21 cellular contexts compared by ENCODE assay signal in genomic region chr11:73346186-73346935, GRCh38. TPM values are rescaled to one million over a fixed set of nuclear protein-coding genes. Genes with fewer than 3 reads are reported as not detected.
"Had no signal": no experiment of that assay in that cellular context is flagged by ENCODE, and none has a peak within 500 bp of the region (broad histone marks: within the 10 kb centered on the region; RNA-seq: fewer than 3 reads in every experiment).

No MANE protein-coding gene starts in this region.

- ATAC-seq: activated CD4-positive, alpha-beta T cell treated with anti-CD3 and anti-CD28 coated beads for 36 hours; activated T-cell treated with anti-CD3 and anti-CD28 coated beads, Interleukin-2, amount 50 U/mL, for 72 hours had no signal

- H3K9me3 Mint-ChIP-seq: activated T-cell treated with anti-CD3 and anti-CD28 coated beads, Interleukin-2, amount 50 U/mL, for 72 hours; central memory CD8-positive, alpha-beta T cell; dendritic cell treated with granulocyte-macrophage colony-stimulating factor and Interleukin-4, amounts not matched to agents 40 ng/mL and 50 ng/mL, for 4 days; nephron had no signal

- H3K27me3 ChIP-seq: neutrophil, right atrium auricular region, spleen had no signal

- H3K4me1 Mint-ChIP-seq: central memory CD8-positive, alpha-beta T cell had no signal

- H3K27me3 Mint-ChIP-seq: activated CD4-positive, alpha-beta T cell treated with anti-CD3 and anti-CD28 coated beads for 36 hours; activated naive CD8-positive, alpha-beta T cell had no signal

- H3K4me3 Mint-ChIP-seq: activated CD4-positive, alpha-beta T cell treated with anti-CD3 and anti-CD28 coated beads for 36 hours; activated naive CD8-positive, alpha-beta T cell; activated T-cell treated with anti-CD3 and anti-CD28 coated beads, Interleukin-2, amount 50 U/mL, for 72 hours; central memory CD8-positive, alpha-beta T cell; dendritic cell treated with granulocyte-macrophage colony-stimulating factor and Interleukin-4, amounts not matched to agents 40 ng/mL and 50 ng/mL, for 4 days; nephron had no signal

- DNase-seq: activated CD4-positive, alpha-beta T cell treated with anti-CD3 and anti-CD28 coated beads for 36 hours; activated CD4-positive, alpha-beta T cell treated with anti-CD3 and anti-CD28 coated beads, Interleukin-2, amount 50 U/mL, for 4 hours; activated CD4-positive, CD25-positive, alpha-beta regulatory T cell; activated effector memory CD4-positive, alpha-beta T cell treated with Interleukin-2 at 50 U/mL for 16 hours; activated naive CD4-positive, alpha-beta T cell treated with Interleukin-2 at 50 U/mL for 16 hours; activated T-cell treated with anti-CD3 and anti-CD28 coated beads for 4 hours; activated T-cell treated with anti-CD3 and anti-CD28 coated beads, Interleukin-2, amount 50 U/mL, for 72 hours; aorta; islet precursor cell; mammary epithelial cell; spleen; stimulated activated naive CD4-positive, alpha-beta T cell treated with Interleukin-2 at 50 U/mL for 16 hours; trophoblast cell had no signal

- H3K36me3 Mint-ChIP-seq: activated naive CD8-positive, alpha-beta T cell had no signal

- H3K27ac ChIP-seq: epithelial cell of prostate, neutrophil, right atrium auricular region had no signal

- H3K9me3 ChIP-seq: neutrophil, right atrium auricular region, spleen had no signal

- H3K4me3 ChIP-seq: right atrium auricular region, spleen had no signal

- H3K27ac Mint-ChIP-seq: activated CD4-positive, alpha-beta T cell treated with anti-CD3 and anti-CD28 coated beads for 36 hours; activated naive CD8-positive, alpha-beta T cell; activated T-cell treated with anti-CD3 and anti-CD28 coated beads, Interleukin-2, amount 50 U/mL, for 72 hours; dendritic cell treated with granulocyte-macrophage colony-stimulating factor and Interleukin-4, amounts not matched to agents 40 ng/mL and 50 ng/mL, for 4 days had no signal

RNA-seq across cellular contexts. Expression of gene ARHGEF17, which starts 38.3 kb away (rescaled TPM):
- total RNA-seq: T-helper 1 cell treated with Interleukin-12 subunit alpha and Interleukin-12 subunit beta and Interleukin-4 antibody, amounts not matched to agents 30 ng/mL and 1 ng/mL, for 36 hours had no signal
